In genomic region chr20:3172126-3172932, GRCh38 we compare ENCODE assay signal across 7 cellular contexts. TPM values are rescaled to one million over a fixed set of nuclear protein-coding genes. Genes with fewer than 3 reads are reported as not detected.
DNase-seq lines count a peak whose midpoint lies in the region; ATAC-seq and TF ChIP-seq lines count a peak whose summit lies in the region.

No MANE protein-coding gene starts in this region.

- TF ChIP-seq CTCF in HFFc6 (IDR thresholded peaks at IDR 0.05) (no peak; the same call in 1 of the 2 replicates), stomach (IDR thresholded peaks at IDR 0.05) (no peak)

- H3K27ac ChIP-seq in stomach, result peak overlapping the region in 3 of 5 donors; percentile 83 to 90 (median 89)

- peaks cover 14% of the 10 kb centered on the region for H3K4me1 Mint-ChIP-seq in HFFc6 (ENCODE audit: low read depth)
- no peaks in the 10 kb centered on the region for H3K4me1 Mint-ChIP-seq in activated T-helper 17 cell treated with anti-CD3 and anti-CD28 coated beads, Interleukin-2, amount 50 U/mL, for 72 hours

- H3K36me3 ChIP-seq in stomach, result no peaks in the 10 kb centered on the region

- H3K27me3 Mint-ChIP-seq in HFFc6 (ENCODE audit: insufficient read depth), result peaks cover 8% of the 10 kb centered on the region; the same call in 1 of the 2 replicates
- peaks cover 22% of the 10 kb centered on the region for H3K27me3 Mint-ChIP-seq in activated T-helper 17 cell treated with anti-CD3 and anti-CD28 coated beads, Interleukin-2, amount 50 U/mL, for 72 hours

- TF ChIP-seq POLR2A in stomach (IDR thresholded peaks at IDR 0.05), result no peak

- peaks cover 0 to 33% (median 3%) of the 10 kb centered on the region in 3 donors for H3K27me3 ChIP-seq in stomach

- H3K27ac Mint-ChIP-seq in HFFc6, result no peak overlapping the region; the same call in 1 of the 2 replicates
- H3K27ac Mint-ChIP-seq in activated T-helper 17 cell treated with anti-CD3 and anti-CD28 coated beads, Interleukin-2, amount 50 U/mL, for 72 hours, result peak overlapping the region; percentile 33

- H3K4me1 ChIP-seq in stomach, result peaks cover 16 to 62% (median 37%) of the 10 kb centered on the region in 4 donors

- H3K36me3 Mint-ChIP-seq in HFFc6 (ENCODE audit: low read depth), result no peaks in the 10 kb centered on the region
- H3K36me3 Mint-ChIP-seq in activated T-helper 17 cell treated with anti-CD3 and anti-CD28 coated beads, Interleukin-2, amount 50 U/mL, for 72 hours (ENCODE audit: low read depth), result no peaks in the 10 kb centered on the region

- no peak for ATAC-seq in activated T-helper 17 cell treated with anti-CD3 and anti-CD28 coated beads, Interleukin-2, amount 50 U/mL, for 72 hours (replicated peaks)
- ATAC-seq in GM18498 (IDR thresholded peaks at IDR 0.05; ENCODE audit: unreplicated experiment), result no peak

- H3K4me3 Mint-ChIP-seq in HFFc6, result peak overlapping the region; percentile 76
- H3K4me3 Mint-ChIP-seq in activated T-helper 17 cell treated with anti-CD3 and anti-CD28 coated beads, Interleukin-2, amount 50 U/mL, for 72 hours, result peak overlapping the region; percentile 70

- DNase-seq in HFFc6 (no peak), stomach (no peak), GDM1 (lab: John Stamatoyannopoulos, UW) (no peak), nucleus accumbens (lab: John Stamatoyannopoulos, UW) (no peak)

- no peak for TF ChIP-seq EP300 in stomach (IDR thresholded peaks at IDR 0.05)

- WGBS in stomach, 5 donors, result 24 to 48% (median 29%) methylated on average over 5 of the region's 5 CpGs

- H3K9me3 Mint-ChIP-seq in HFFc6, result no peaks in the 10 kb centered on the region
- no peaks in the 10 kb centered on the region for H3K9me3 Mint-ChIP-seq in activated T-helper 17 cell treated with anti-CD3 and anti-CD28 coated beads, Interleukin-2, amount 50 U/mL, for 72 hours

- H3K4me3 ChIP-seq in iPS-18c (ENCODE audit: insufficient read depth, low read depth, low read length) (peak overlapping the region; percentile 98), stomach (peak overlapping the region; percentile 86 to 94 (median 90))

- intact Hi-C loops in stomach (cut with DNase I; ENCODE audit: low total_unique reads), result no loop called here

- H3K9me3 ChIP-seq in iPS-18c (ENCODE audit: control insufficient read depth, insufficient read depth, low read length) (no peaks in the 10 kb centered on the region), stomach (no peaks in the 10 kb centered on the region)

RNA-seq across cellular contexts. Expression of gene LZTS3, which starts 1.0 kb away (rescaled TPM):
- 1 to 10 TPM; 2.7 to 6.1 (median 3.0) TPM for total RNA-seq in HFFc6 (2021; fragmentation: NEBNext Ultra II Directional; extraction: Animal tissue kit (Norgen Biotek cat#: 25700))
- total RNA-seq in activated T-helper 17 cell treated with anti-CD3 and anti-CD28 coated beads, Interleukin-2, amount 50 U/mL, for 72 hours, result 1 to 10 TPM in 1 of 2 donors, under 1 TPM in 1; 0.82 to 3.1 TPM
- 10 to 100 TPM in 4 of 5 donors, 1 to 10 TPM in 1; 5.3 to 36.6 (median 22.3) TPM for total RNA-seq in stomach
- polyA plus RNA-seq in stomach, result 10 to 100 TPM in 2 of 3 donors, 1 to 10 TPM in 1; 8.6 to 16.6 (median 12.7) TPM

RNA-seq across cellular contexts. Expression of gene FASTKD5, which starts 12.7 kb away (rescaled TPM):
- 10 to 100 TPM; 11.9 to 15.0 (median 13.8) TPM for total RNA-seq in HFFc6 (2021; fragmentation: NEBNext Ultra II Directional; extraction: Animal tissue kit (Norgen Biotek cat#: 25700))
- 10 to 100 TPM; 20.4 to 32.9 TPM for total RNA-seq in activated T-helper 17 cell treated with anti-CD3 and anti-CD28 coated beads, Interleukin-2, amount 50 U/mL, for 72 hours
- total RNA-seq in stomach, result 10 to 100 TPM in 4 of 5 donors, not detected in 1; 17.4 to 24.0 (median 19.6) TPM
- 1 to 10 TPM; 6.0 to 7.5 (median 7.3) TPM for polyA plus RNA-seq in stomach

RNA-seq across cellular contexts. Expression of gene UBOX5, which starts 12.7 kb away (rescaled TPM):
- 1 to 10 TPM; 5.0 to 6.1 (median 5.5) TPM for total RNA-seq in HFFc6 (2021; fragmentation: NEBNext Ultra II Directional; extraction: Animal tissue kit (Norgen Biotek cat#: 25700))
- total RNA-seq in activated T-helper 17 cell treated with anti-CD3 and anti-CD28 coated beads, Interleukin-2, amount 50 U/mL, for 72 hours, result 1 to 10 TPM; 6.5 to 7.0 TPM
- total RNA-seq in stomach, result 1 to 10 TPM in 4 of 5 donors, not detected in 1; 3.6 to 6.2 (median 4.7) TPM
- 1 to 10 TPM; 2.7 to 3.4 (median 3.0) TPM for polyA plus RNA-seq in stomach

RNA-seq across cellular contexts. Expression of gene DDRGK1, which starts 32.2 kb away (rescaled TPM):
- total RNA-seq in HFFc6 (2021; fragmentation: NEBNext Ultra II Directional; extraction: Animal tissue kit (Norgen Biotek cat#: 25700)), result 10 to 100 TPM; 30.3 to 68.3 (median 31.5) TPM
- total RNA-seq in activated T-helper 17 cell treated with anti-CD3 and anti-CD28 coated beads, Interleukin-2, amount 50 U/mL, for 72 hours, result 10 to 100 TPM; 67.7 to 71.2 TPM
- 100 to 1,000 TPM in 1 of 5 donors, 10 to 100 TPM in 3, 1 to 10 TPM in 1; 2.3 to 108 (median 49.1) TPM for total RNA-seq in stomach
- polyA plus RNA-seq in stomach, result 10 to 100 TPM; 45.5 to 80.8 (median 55.6) TPM

RNA-seq across cellular contexts. Expression of gene ITPA, which starts 37.0 kb away (rescaled TPM):
- total RNA-seq in HFFc6 (2021; fragmentation: NEBNext Ultra II Directional; extraction: Animal tissue kit (Norgen Biotek cat#: 25700)), result 10 to 100 TPM; 62.3 to 76.7 (median 70.2) TPM
- total RNA-seq in activated T-helper 17 cell treated with anti-CD3 and anti-CD28 coated beads, Interleukin-2, amount 50 U/mL, for 72 hours, result 10 to 100 TPM; 45.0 to 85.6 TPM
- 10 to 100 TPM; 11.1 to 57.1 (median 36.9) TPM for total RNA-seq in stomach
- polyA plus RNA-seq in stomach, result 100 to 1,000 TPM in 1 of 3 donors, 10 to 100 TPM in 2; 58.8 to 105 (median 78.9) TPM
